In genomic region chr3:182487621-182488020, GRCh38 we compare ENCODE assay signal across 1 cellular context.
TF ChIP-seq lines count a peak whose summit lies in the region.

No MANE protein-coding gene starts in this region.

TF ChIP-seq in HEK293, 187 proteins besides CTCF, POLR2A, EP300 and RAD21 (continued from another document):
- no peak for TF ChIP-seq ZNF692 (tag by site-specific recombination; IDR thresholded peaks at IDR 0.05)
- TF ChIP-seq ZNF530 (tag by site-specific recombination; IDR thresholded peaks at IDR 0.05; ENCODE audit: low read depth): no peak
- no peak for TF ChIP-seq ZNF2 (tag by site-specific recombination; IDR thresholded peaks at IDR 0.05)
- TF ChIP-seq ZNF623 (tag by site-specific recombination; IDR thresholded peaks at IDR 0.05): no peak
- no peak for TF ChIP-seq ZBTB10 (tag by site-specific recombination; IDR thresholded peaks at IDR 0.05)
- TF ChIP-seq TSHZ1 (tag by site-specific recombination; IDR thresholded peaks at IDR 0.05; ENCODE audit: borderline replicate concordance): no peak
- no peak for TF ChIP-seq ZBTB17 (tag by site-specific recombination; IDR thresholded peaks at IDR 0.05)
- TF ChIP-seq ZNF19 (tag by site-specific recombination; IDR thresholded peaks at IDR 0.05; ENCODE audit: low read depth): no peak
- no peak for TF ChIP-seq ZNF610 (tag by site-specific recombination; IDR thresholded peaks at IDR 0.05; ENCODE audit: borderline replicate concordance)
- no peak for TF ChIP-seq BCL6B (tag by site-specific recombination; IDR thresholded peaks at IDR 0.05)
